1 cellular context compared by ENCODE assay signal in the genomic region with DNA sequence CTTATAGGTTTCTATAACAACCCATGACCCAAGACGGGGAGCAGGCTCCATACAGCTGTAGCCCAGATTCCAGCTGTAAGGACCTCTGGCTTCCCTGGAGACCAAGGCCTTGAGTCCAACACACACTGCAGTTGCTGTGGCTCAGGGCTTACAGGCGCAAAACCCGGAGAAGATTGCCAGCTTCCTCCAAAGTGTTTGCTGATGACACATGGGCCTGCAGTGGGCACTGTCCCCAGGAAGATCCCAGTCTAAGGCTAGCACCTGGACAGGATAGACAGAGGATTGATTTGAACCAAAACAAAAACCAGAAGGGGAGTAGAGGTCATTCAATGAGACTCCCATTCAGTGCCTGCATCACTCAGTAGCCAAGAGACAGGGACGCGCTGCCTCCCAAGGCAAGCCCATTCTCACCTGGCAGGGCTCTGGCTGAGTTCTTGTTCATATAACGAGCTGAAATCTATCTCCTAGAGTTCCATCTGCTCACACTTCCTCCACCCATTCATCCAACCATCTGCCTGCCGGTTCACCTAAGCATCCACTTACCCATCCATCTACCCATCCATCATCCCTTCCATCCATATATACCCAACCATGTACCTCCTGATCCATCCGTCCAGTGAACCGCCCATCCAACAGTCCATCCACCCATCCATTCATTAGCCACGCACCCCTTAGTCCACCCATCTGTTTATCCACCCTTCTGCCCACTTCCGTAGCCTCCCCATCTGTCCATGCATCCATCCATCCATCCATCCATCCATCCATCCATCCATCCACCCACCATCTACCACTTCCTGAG.
TF ChIP-seq lines count a peak whose summit lies in the region.

No MANE protein-coding gene starts in this region.

TF ChIP-seq in H1, 55 proteins besides CTCF, POLR2A, EP300 and RAD21:
- TF ChIP-seq SIN3A (conservative IDR thresholded peaks at IDR 0.05 in 1 of 2, IDR thresholded peaks at IDR 0.05 in 1 of 2; ENCODE audit: low read depth in 1 of 2, low read length in 2 of 2) (no peak), JUN (IDR thresholded peaks at IDR 0.05; ENCODE audit: low read depth, low read length) (no peak), CTBP2 (IDR thresholded peaks at IDR 0.05; ENCODE audit: borderline replicate concordance, insufficient read depth, insufficient read length, low read length) (no peak), HDAC2 (IDR thresholded peaks at IDR 0.05; ENCODE audit: borderline replicate concordance in 1 of 2, low read depth in 2 of 2, low read length in 2 of 2) (no peak), SAP30 (IDR thresholded peaks at IDR 0.05; ENCODE audit: insufficient read depth, insufficient replicate concordance, low read length) (no peak), TAF1 (IDR thresholded peaks at IDR 0.05; ENCODE audit: low read depth, low read length) (no peak), SIX5 (IDR thresholded peaks at IDR 0.05; ENCODE audit: low read depth, low read length) (no peak), TEAD4 (IDR thresholded peaks at IDR 0.05; ENCODE audit: low read depth, low read length) (no peak), CHD2 (IDR thresholded peaks at IDR 0.05; ENCODE audit: low read length) (no peak), MAX (IDR thresholded peaks at IDR 0.05) (no peak), RBBP5 (IDR thresholded peaks at IDR 0.05; ENCODE audit: borderline replicate concordance, low read depth, low read length) (no peak), SP4 (IDR thresholded peaks at IDR 0.05; ENCODE audit: low read length) (no peak), USF2 (IDR thresholded peaks at IDR 0.05; ENCODE audit: low read length) (no peak), CREB1 (IDR thresholded peaks at IDR 0.05) (no peak), TCF12 (IDR thresholded peaks at IDR 0.05; ENCODE audit: low read depth, low read length) (no peak), SUZ12 (IDR thresholded peaks at IDR 0.05; ENCODE audit: low read length) (no peak), CBX8 (IDR thresholded peaks at IDR 0.05; ENCODE audit: borderline replicate concordance, low read depth, low read length) (no peak), TBP (IDR thresholded peaks at IDR 0.05; ENCODE audit: low read depth, low read length) (no peak), BRCA1 (IDR thresholded peaks at IDR 0.05; ENCODE audit: low read depth, low read length) (no peak)
- TF ChIP-seq, protein P1, sequence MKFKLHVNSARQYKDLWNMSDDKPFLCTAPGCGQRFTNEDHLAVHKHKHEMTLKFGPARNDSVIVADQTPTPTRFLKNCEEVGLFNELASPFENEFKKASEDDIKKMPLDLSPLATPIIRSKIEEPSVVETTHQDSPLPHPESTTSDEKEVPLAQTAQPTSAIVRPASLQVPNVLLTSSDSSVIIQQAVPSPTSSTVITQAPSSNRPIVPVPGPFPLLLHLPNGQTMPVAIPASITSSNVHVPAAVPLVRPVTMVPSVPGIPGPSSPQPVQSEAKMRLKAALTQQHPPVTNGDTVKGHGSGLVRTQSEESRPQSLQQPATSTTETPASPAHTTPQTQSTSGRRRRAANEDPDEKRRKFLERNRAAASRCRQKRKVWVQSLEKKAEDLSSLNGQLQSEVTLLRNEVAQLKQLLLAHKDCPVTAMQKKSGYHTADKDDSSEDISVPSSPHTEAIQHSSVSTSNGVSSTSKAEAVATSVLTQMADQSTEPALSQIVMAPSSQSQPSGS (IDR thresholded peaks at IDR 0.05; ENCODE audit: low read length), result no peak
TF ChIP-seq in H1: peak in this region for 0.
